Comparison of ENCODE assay signal across 8 cellular contexts in genomic region chr19:49301165-49301865, GRCh38. TPM values are rescaled to one million over a fixed set of nuclear protein-coding genes. Genes with fewer than 3 reads are reported as not detected.
DNase-seq lines count a peak whose midpoint lies in the region; ATAC-seq, FAIRE-seq and TF ChIP-seq lines count a peak whose summit lies in the region.

No MANE protein-coding gene starts in this region.

- H4K8ac ChIP-seq in IMR-90 (ENCODE audit: low read depth in 2 of 2, low read length in 2 of 2): no peak overlapping the region; a peak in 1 of 4 replicates

- peak overlapping the region; percentile 73 for H3K4me2 ChIP-seq in IMR-90 (ENCODE audit: low read depth, low read length)

- TF ChIP-seq RAD21 in IMR-90 (IDR thresholded peaks at IDR 0.05; ENCODE audit: low read length): peak; percentile 47

- BruUV-seq in IMR-90 (replicated peaks; lab: Mats Ljungman, UMichigan): no TSS peak

- H3K36me3 ChIP-seq in IMR-90 (ENCODE audit: control insufficient read depth, insufficient read depth, low read length) (no peaks in the 10 kb centered on the region), SJCRH30 (no peaks in the 10 kb centered on the region), pancreas (no peaks in the 10 kb centered on the region), testis (ENCODE audit: low read depth, missing control alignments) (no peaks in the 10 kb centered on the region)

- no peak overlapping the region for H2BK5ac ChIP-seq in IMR-90 (ENCODE audit: low read depth, low read length, poor library complexity, severe bottlenecking)

- H2AK9ac ChIP-seq in IMR-90 (replicated peaks; ENCODE audit: low read depth, low read length, poor library complexity): no peak overlapping the region

- no peak overlapping the region for H4K91ac ChIP-seq in IMR-90 (ENCODE audit: insufficient read depth, low read depth, low read length)

- no peak overlapping the region for H3K27ac ChIP-seq in IMR-90 (ENCODE audit: insufficient read depth, low read length)
- no peak overlapping the region for H3K27ac ChIP-seq in SJCRH30
- H3K27ac ChIP-seq in pancreas: no peak overlapping the region
- no peak overlapping the region for H3K27ac ChIP-seq in testis

- H3K4me3 ChIP-seq in GM12864 (ENCODE audit: low read depth, low read length) (peak overlapping the region; percentile 34; the same call in 1 of the 2 replicates), IMR-90 (ENCODE audit: insufficient read depth, low read depth, low read length) (peak overlapping the region; percentile 16; the same call in 1 of the 2 replicates), SJCRH30 (no peak overlapping the region), pancreas (no peak overlapping the region), testis (no peak overlapping the region)

- no peak overlapping the region for H3K23ac ChIP-seq in IMR-90 (ENCODE audit: low read depth, low read length)

- ATAC-seq in IMR-90 (ENCODE audit: low read depth) (peak; percentile 88), pancreas (peak; percentile 85 to 98 (median 88)), HG02885 (IDR thresholded peaks at IDR 0.05; ENCODE audit: poor library complexity, unreplicated experiment) (no peak)

- H3K9ac ChIP-seq in IMR-90 (ENCODE audit: low read depth, low read length): no peak overlapping the region

- TF ChIP-seq POLR2A in IMR-90 (IDR thresholded peaks at IDR 0.05; ENCODE audit: low read depth, low read length) (no peak), testis (IDR thresholded peaks at IDR 0.05) (no peak)

- H2AK5ac ChIP-seq in IMR-90 (ENCODE audit: low read depth, low read length): no peak overlapping the region

- H3K79me1 ChIP-seq in IMR-90 (ENCODE audit: low read depth in 1 of 2, low read length in 2 of 2): no peaks in the 10 kb centered on the region

- H4K5ac ChIP-seq in IMR-90 (ENCODE audit: low read depth, low read length): no peak overlapping the region

- H2BK15ac ChIP-seq in IMR-90 (ENCODE audit: low read depth, low read length): no peak overlapping the region

- H3K18ac ChIP-seq in IMR-90 (ENCODE audit: low read depth, low read length): no peak overlapping the region

- no peak overlapping the region for H3K14ac ChIP-seq in IMR-90 (replicated peaks; ENCODE audit: low read depth, low read length)

- WGBS in IMR-90 (ENCODE audit: extremely low coverage in 2 of 2, insufficient read length in 1 of 2), 2 experiments: 24% methylated on average over 4 of the region's 8 CpGs; no CpG with 5 or more reads in 1 of the 2 experiments
- 28 to 32% methylated on average over 8 of the region's 8 CpGs for WGBS in pancreas, 2 donors
- 18 to 26% methylated on average over 7 to 8 of the region's 8 CpGs for WGBS in testis, 2 donors

- CTCF ChIA-PET in IMR-90 (lab: Yijun Ruan, JAX): interaction anchor here (0.6 kb wide), 2 partner anchors 11 to 21 kb away, joined by 3 to 4 read pairs; no protein-coding TSS in a partner anchor

- H3K27me3 ChIP-seq in IMR-90 (ENCODE audit: control insufficient read depth, insufficient read depth, low read length) (no peaks in the 10 kb centered on the region), SJCRH30 (no peaks in the 10 kb centered on the region), pancreas (no peaks in the 10 kb centered on the region), testis (no peaks in the 10 kb centered on the region)

- dilution Hi-C loops in IMR-90 (cut with HindIII; ENCODE audit: low sequenced_read_pairs, unreplicated experiment): no loop called here

- intact Hi-C loops in IMR-90 (cut with micrococcal nuclease) (loop anchor here (1.0 kb wide), 1 partner anchor 35 kb away; no protein-coding TSS in a partner anchor), pancreas (cut with DNase I) (no loop called here), testis (cut with DNase I; ENCODE audit: low total_unique reads) (no loop called here)

- in situ Hi-C loops in IMR-90 (cut with MboI; ENCODE audit: low sequenced_read_pairs): no loop called here

- H2AFZ ChIP-seq in IMR-90 (replicated peaks; ENCODE audit: low read length, poor library complexity): peak overlapping the region; percentile 85

- H3K9me1 ChIP-seq in IMR-90 (ENCODE audit: insufficient read depth, low read length): no peaks in the 10 kb centered on the region

- peak; percentile 98 for TF ChIP-seq CTCF in GM12864 (IDR thresholded peaks at IDR 0.05; ENCODE audit: low read depth, low read length, missing control alignments)
- peak; percentile 70 for TF ChIP-seq CTCF in IMR-90 (conservative IDR thresholded peaks at IDR 0.05; ENCODE audit: low read depth, low read length)
- peak; percentile 68 to 82 (median 72) for TF ChIP-seq CTCF in pancreas (IDR thresholded peaks at IDR 0.05)
- peak; percentile 55 to 97 (median 73) for TF ChIP-seq CTCF in testis (IDR thresholded peaks at IDR 0.05)

- FAIRE-seq in pancreas (lab: Jason Lieb, UNC): no peak

- H2BK20ac ChIP-seq in IMR-90 (ENCODE audit: low read depth, low read length): no peak overlapping the region

- no peak overlapping the region for H3K56ac ChIP-seq in IMR-90 (ENCODE audit: extremely low read depth, insufficient read depth, low read length)

- H4K20me1 ChIP-seq in IMR-90 (ENCODE audit: insufficient read depth, low read length): no peaks in the 10 kb centered on the region

- POLR2A ChIA-PET in IMR-90 (lab: Charles Lee; ENCODE audit: unreplicated experiment): no interaction called here

- H2BK120ac ChIP-seq in IMR-90 (ENCODE audit: low read depth, low read length): no peak overlapping the region

- H3K9me3 ChIP-seq in IMR-90 (ENCODE audit: control insufficient read depth, insufficient read depth, low read length) (peaks cover 3% of the 10 kb centered on the region; the same call in 1 of the 2 replicates), SJCRH30 (replicated peaks) (peaks cover 6% of the 10 kb centered on the region), pancreas (no peaks in the 10 kb centered on the region), testis (no peaks in the 10 kb centered on the region)

- no peak overlapping the region for H3K4ac ChIP-seq in IMR-90 (ENCODE audit: low read depth, low read length)

- no peaks in the 10 kb centered on the region for H3K4me1 ChIP-seq in IMR-90 (ENCODE audit: control insufficient read depth, insufficient read depth, low read length)
- H3K4me1 ChIP-seq in SJCRH30: peaks cover 4% of the 10 kb centered on the region; the same call in 1 of the 2 replicates
- H3K4me1 ChIP-seq in pancreas: no peaks in the 10 kb centered on the region
- no peaks in the 10 kb centered on the region for H3K4me1 ChIP-seq in testis

- DNase-seq in GM12864 (ENCODE audit: low read depth) (peak; percentile 54), IMR-90 (peak; percentile 43), SJCRH30 (peak; percentile 75 to 84), activated gamma-delta T cell (lab: John Stamatoyannopoulos, UW) (peak; percentile 41), germinal center (ENCODE audit: low spot score) (peak; percentile 88), pancreas (peak; percentile 25 to 90 (median 67)), testis (peak; percentile 92)

TF ChIP-seq in IMR-90, 13 proteins besides CTCF, POLR2A, EP300 and RAD21:
- no peak for TF ChIP-seq BHLHE40 (IDR thresholded peaks at IDR 0.05; ENCODE audit: low read depth, low read length)
- TF ChIP-seq SMC3 (IDR thresholded peaks at IDR 0.05; ENCODE audit: low read depth, low read length): peak; percentile 40

RNA-seq across cellular contexts. Expression of gene SLC6A16, which starts 23.7 kb away (rescaled TPM):
- under 0.01 and 0.18 TPM in 2 replicates for total RNA-seq in IMR-90 (2012; rRNA removed)
- 0.76 and 0.89 TPM in 2 replicates for polyA plus RNA-seq in IMR-90 (2012; rRNA removed)
- polyA plus RNA-seq in IMR-90 (2012; cell fraction: cytosol; rRNA removed): 0.20 and 0.30 TPM in 2 replicates
- 3.8 and 14.8 TPM in 2 replicates for polyA plus RNA-seq in IMR-90 (2012; cell fraction: nucleus; rRNA removed; ENCODE audit: low replicate concordance)
- total RNA-seq in SJCRH30 (2014; rRNA removed; shearing (Covaris generic)): 0.33 and 0.40 TPM in 2 replicates
- total RNA-seq in pancreas: 1 to 10 TPM; 1.5 to 4.1 (median 2.7) TPM
- polyA plus RNA-seq in pancreas: 1 to 10 TPM; 4.5 to 5.9 TPM
- 10 to 100 TPM; 47.0 to 51.9 TPM for total RNA-seq in testis
- polyA plus RNA-seq in testis (ENCODE audit: insufficient read depth, low read depth, low replicate concordance): 311 TPM

RNA-seq across cellular contexts. Expression of gene CD37, which starts 33.9 kb away (rescaled TPM):
- not detected in 2 replicates for total RNA-seq in IMR-90 (2012; rRNA removed)
- not detected in 2 replicates for polyA plus RNA-seq in IMR-90 (2012; rRNA removed)
- polyA plus RNA-seq in IMR-90 (2012; cell fraction: cytosol; rRNA removed): not detected in 2 replicates
- not detected in 2 replicates for polyA plus RNA-seq in IMR-90 (2012; cell fraction: nucleus; rRNA removed; ENCODE audit: low replicate concordance)
- total RNA-seq in SJCRH30 (2014; rRNA removed; shearing (Covaris generic)): not detected in 2 replicates
- 10 to 100 TPM in 1 of 6 donors, 1 to 10 TPM in 3, under 1 TPM in 2; 0.35 to 23.1 (median 2.7) TPM for total RNA-seq in pancreas
- polyA plus RNA-seq in pancreas: 1 to 10 TPM; 1.8 to 2.0 TPM
- 10 to 100 TPM; 12.6 to 16.2 TPM for total RNA-seq in testis
- 23.2 TPM for polyA plus RNA-seq in testis (ENCODE audit: insufficient read depth, low read depth, low replicate concordance)

Comparison
In these comparisons a context has a peak if more than half of its experiments do, and no peak if none do; other contexts are left out.
1. DNase-seq: peak in every context shown above with its lines; median percentile 92 in testis; 88 in germinal center; 80 in SJCRH30; 67 in pancreas; 54 in GM12864; 43 in IMR-90; 41 in activated gamma-delta T cell.
2. H3K4me3 ChIP-seq: peak in GM12864 (single experiment) and IMR-90 (single experiment); none in SJCRH30 (single experiment), pancreas (0 of 4) and testis (0 of 2).
3. RNA of gene SLC6A16, which starts 23.7 kb away (total RNA-seq): 47.0 to 51.9 TPM in testis; 1.5 to 4.1 TPM in pancreas, 0.33 to 0.40 TPM in SJCRH30 and under 0.01 to 0.18 TPM in IMR-90; every median in the first group is over 4 times any median in the second.
4. Peak in every context shown above with its lines, with median percentiles within 50 percentile points of each other: CTCF ChIP-seq.